In the genomic region with DNA sequence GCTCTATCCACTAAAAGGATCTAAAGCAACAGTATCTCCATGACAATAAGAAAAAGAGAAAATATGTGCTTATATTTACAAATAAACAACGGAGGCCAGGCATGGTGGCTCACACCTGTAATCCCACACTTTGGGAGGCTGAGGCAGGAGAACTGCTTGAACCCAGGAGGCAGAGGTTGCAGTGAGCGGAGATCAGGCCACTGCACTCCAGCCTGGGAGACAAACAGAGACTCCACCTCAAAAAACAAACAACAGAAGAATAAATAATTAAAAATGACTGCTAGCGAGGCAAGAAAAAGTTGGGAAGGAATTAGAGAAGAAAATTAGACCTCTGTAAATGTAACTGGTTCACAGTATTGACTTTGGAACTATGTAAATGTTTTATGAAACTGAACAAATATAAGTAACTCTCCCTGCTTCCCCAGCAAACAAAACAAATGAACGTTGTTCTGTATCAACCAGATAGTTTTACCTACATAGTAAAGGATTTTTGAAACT, we compare ENCODE assay signal across 1 cellular context.
A peak's percentile ranks its signal among the peaks of the same experiment; 100 is the strongest.
TF ChIP-seq lines count a peak whose summit lies in the region.

No MANE protein-coding gene starts in this region.

TF ChIP-seq in HepG2, 621 proteins besides CTCF, POLR2A, EP300 and RAD21 (continued from another document and continues in another):
- no peak for TF ChIP-seq CEBPB (IDR thresholded peaks at IDR 0.05; ENCODE audit: borderline replicate concordance, low read depth, low read length)
- TF ChIP-seq, protein P1, sequence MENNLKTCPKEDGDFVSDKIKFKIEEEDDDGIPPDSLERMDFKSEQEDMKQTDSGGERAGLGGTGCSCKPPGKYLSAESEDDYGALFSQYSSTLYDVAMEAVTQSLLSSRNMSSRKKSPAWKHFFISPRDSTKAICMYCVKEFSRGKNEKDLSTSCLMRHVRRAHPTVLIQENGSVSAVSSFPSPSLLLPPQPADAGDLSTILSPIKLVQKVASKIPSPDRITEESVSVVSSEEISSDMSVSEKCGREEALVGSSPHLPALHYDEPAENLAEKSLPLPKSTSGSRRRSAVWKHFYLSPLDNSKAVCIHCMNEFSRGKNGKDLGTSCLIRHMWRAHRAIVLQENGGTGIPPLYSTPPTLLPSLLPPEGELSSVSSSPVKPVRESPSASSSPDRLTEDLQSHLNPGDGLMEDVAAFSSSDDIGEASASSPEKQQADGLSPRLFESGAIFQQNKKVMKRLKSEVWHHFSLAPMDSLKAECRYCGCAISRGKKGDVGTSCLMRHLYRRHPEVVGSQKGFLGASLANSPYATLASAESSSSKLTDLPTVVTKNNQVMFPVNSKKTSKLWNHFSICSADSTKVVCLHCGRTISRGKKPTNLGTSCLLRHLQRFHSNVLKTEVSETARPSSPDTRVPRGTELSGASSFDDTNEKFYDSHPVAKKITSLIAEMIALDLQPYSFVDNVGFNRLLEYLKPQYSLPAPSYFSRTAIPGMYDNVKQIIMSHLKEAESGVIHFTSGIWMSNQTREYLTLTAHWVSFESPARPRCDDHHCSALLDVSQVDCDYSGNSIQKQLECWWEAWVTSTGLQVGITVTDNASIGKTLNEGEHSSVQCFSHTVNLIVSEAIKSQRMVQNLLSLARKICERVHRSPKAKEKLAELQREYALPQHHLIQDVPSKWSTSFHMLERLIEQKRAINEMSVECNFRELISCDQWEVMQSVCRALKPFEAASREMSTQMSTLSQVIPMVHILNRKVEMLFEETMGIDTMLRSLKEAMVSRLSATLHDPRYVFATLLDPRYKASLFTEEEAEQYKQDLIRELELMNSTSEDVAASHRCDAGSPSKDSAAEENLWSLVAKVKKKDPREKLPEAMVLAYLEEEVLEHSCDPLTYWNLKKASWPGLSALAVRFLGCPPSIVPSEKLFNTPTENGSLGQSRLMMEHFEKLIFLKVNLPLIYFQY (CRISPR knock-in tag; IDR thresholded peaks at IDR 0.05; ENCODE audit: borderline replicate concordance): no peak
- TF ChIP-seq TBX3 (IDR thresholded peaks at IDR 0.05; ENCODE audit: borderline replicate concordance): peak; percentile 81
- no peak for TF ChIP-seq SP4 (CRISPR knock-in tag; IDR thresholded peaks at IDR 0.05)
- no peak for TF ChIP-seq NFKB2 (CRISPR knock-in tag; IDR thresholded peaks at IDR 0.05; ENCODE audit: borderline replicate concordance)
- TF ChIP-seq, protein P2, sequence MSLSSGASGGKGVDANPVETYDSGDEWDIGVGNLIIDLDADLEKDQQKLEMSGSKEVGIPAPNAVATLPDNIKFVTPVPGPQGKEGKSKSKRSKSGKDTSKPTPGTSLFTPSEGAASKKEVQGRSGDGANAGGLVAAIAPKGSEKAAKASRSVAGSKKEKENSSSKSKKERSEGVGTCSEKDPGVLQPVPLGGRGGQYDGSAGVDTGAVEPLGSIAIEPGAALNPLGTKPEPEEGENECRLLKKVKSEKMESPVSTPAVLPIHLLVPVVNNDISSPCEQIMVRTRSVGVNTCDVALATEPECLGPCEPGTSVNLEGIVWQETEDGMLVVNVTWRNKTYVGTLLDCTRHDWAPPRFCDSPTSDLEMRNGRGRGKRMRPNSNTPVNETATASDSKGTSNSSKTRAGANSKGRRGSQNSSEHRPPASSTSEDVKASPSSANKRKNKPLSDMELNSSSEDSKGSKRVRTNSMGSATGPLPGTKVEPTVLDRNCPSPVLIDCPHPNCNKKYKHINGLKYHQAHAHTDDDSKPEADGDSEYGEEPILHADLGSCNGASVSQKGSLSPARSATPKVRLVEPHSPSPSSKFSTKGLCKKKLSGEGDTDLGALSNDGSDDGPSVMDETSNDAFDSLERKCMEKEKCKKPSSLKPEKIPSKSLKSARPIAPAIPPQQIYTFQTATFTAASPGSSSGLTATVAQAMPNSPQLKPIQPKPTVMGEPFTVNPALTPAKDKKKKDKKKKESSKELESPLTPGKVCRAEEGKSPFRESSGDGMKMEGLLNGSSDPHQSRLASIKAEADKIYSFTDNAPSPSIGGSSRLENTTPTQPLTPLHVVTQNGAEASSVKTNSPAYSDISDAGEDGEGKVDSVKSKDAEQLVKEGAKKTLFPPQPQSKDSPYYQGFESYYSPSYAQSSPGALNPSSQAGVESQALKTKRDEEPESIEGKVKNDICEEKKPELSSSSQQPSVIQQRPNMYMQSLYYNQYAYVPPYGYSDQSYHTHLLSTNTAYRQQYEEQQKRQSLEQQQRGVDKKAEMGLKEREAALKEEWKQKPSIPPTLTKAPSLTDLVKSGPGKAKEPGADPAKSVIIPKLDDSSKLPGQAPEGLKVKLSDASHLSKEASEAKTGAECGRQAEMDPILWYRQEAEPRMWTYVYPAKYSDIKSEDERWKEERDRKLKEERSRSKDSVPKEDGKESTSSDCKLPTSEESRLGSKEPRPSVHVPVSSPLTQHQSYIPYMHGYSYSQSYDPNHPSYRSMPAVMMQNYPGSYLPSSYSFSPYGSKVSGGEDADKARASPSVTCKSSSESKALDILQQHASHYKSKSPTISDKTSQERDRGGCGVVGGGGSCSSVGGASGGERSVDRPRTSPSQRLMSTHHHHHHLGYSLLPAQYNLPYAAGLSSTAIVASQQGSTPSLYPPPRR (CRISPR knock-in tag; IDR thresholded peaks at IDR 0.05; ENCODE audit: borderline replicate concordance): peak; percentile 78
- TF ChIP-seq, protein P3, sequence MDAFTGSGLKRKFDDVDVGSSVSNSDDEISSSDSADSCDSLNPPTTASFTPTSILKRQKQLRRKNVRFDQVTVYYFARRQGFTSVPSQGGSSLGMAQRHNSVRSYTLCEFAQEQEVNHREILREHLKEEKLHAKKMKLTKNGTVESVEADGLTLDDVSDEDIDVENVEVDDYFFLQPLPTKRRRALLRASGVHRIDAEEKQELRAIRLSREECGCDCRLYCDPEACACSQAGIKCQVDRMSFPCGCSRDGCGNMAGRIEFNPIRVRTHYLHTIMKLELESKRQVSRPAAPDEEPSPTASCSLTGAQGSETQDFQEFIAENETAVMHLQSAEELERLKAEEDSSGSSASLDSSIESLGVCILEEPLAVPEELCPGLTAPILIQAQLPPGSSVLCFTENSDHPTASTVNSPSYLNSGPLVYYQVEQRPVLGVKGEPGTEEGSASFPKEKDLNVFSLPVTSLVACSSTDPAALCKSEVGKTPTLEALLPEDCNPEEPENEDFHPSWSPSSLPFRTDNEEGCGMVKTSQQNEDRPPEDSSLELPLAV (CRISPR knock-in tag; conservative IDR thresholded peaks at IDR 0.05; ENCODE audit: low read depth): no peak
- TF ChIP-seq ZSCAN25 (CRISPR knock-in tag; IDR thresholded peaks at IDR 0.05): no peak
- TF ChIP-seq ZNF790 (CRISPR knock-in tag; IDR thresholded peaks at IDR 0.05; ENCODE audit: borderline replicate concordance): no peak
- 0 out of 2 replicates have a peak, but pooled peaks have one; percentile 45 for TF ChIP-seq ZNF34 (CRISPR knock-in tag; IDR thresholded peaks at IDR 0.05; ENCODE audit: borderline replicate concordance)
- TF ChIP-seq HOXA3 (CRISPR knock-in tag; IDR thresholded peaks at IDR 0.05): 0 out of 2 replicates have a peak, but pooled peaks have one; percentile 21
- no peak for TF ChIP-seq TBL1XR1 (IDR thresholded peaks at IDR 0.05; ENCODE audit: borderline replicate concordance, low read length, partially characterized antibody)
- TF ChIP-seq, protein P4, sequence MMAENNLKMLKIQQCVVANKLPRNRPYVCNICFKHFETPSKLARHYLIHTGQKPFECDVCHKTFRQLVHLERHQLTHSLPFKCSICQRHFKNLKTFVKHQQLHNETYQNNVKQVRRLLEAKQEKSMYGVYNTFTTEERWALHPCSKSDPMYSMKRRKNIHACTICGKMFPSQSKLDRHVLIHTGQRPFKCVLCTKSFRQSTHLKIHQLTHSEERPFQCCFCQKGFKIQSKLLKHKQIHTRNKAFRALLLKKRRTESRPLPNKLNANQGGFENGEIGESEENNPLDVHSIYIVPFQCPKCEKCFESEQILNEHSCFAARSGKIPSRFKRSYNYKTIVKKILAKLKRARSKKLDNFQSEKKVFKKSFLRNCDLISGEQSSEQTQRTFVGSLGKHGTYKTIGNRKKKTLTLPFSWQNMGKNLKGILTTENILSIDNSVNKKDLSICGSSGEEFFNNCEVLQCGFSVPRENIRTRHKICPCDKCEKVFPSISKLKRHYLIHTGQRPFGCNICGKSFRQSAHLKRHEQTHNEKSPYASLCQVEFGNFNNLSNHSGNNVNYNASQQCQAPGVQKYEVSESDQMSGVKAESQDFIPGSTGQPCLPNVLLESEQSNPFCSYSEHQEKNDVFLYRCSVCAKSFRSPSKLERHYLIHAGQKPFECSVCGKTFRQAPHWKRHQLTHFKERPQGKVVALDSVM (CRISPR knock-in tag; IDR thresholded peaks at IDR 0.05): peak; percentile 99
- peak; percentile 46; the same call in 1 of the 2 replicates for TF ChIP-seq ZSCAN9 (CRISPR knock-in tag; IDR thresholded peaks at IDR 0.05; ENCODE audit: borderline replicate concordance)
- TF ChIP-seq, protein P5, sequence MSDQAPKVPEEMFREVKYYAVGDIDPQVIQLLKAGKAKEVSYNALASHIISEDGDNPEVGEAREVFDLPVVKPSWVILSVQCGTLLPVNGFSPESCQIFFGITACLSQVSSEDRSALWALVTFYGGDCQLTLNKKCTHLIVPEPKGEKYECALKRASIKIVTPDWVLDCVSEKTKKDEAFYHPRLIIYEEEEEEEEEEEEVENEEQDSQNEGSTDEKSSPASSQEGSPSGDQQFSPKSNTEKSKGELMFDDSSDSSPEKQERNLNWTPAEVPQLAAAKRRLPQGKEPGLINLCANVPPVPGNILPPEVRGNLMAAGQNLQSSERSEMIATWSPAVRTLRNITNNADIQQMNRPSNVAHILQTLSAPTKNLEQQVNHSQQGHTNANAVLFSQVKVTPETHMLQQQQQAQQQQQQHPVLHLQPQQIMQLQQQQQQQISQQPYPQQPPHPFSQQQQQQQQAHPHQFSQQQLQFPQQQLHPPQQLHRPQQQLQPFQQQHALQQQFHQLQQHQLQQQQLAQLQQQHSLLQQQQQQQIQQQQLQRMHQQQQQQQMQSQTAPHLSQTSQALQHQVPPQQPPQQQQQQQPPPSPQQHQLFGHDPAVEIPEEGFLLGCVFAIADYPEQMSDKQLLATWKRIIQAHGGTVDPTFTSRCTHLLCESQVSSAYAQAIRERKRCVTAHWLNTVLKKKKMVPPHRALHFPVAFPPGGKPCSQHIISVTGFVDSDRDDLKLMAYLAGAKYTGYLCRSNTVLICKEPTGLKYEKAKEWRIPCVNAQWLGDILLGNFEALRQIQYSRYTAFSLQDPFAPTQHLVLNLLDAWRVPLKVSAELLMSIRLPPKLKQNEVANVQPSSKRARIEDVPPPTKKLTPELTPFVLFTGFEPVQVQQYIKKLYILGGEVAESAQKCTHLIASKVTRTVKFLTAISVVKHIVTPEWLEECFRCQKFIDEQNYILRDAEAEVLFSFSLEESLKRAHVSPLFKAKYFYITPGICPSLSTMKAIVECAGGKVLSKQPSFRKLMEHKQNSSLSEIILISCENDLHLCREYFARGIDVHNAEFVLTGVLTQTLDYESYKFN (CRISPR knock-in tag; conservative IDR thresholded peaks at IDR 0.05): peak; percentile 74
- peak; percentile 22; the same call in 1 of the 2 replicates for TF ChIP-seq NR2C2 (CRISPR knock-in tag; IDR thresholded peaks at IDR 0.05; ENCODE audit: borderline replicate concordance)
- TF ChIP-seq ZNF530 (CRISPR knock-in tag; IDR thresholded peaks at IDR 0.05; ENCODE audit: low read depth): no peak
- TF ChIP-seq ATF7-NPFF (CRISPR knock-in tag; IDR thresholded peaks at IDR 0.05; ENCODE audit: low read depth): no peak
- no peak for TF ChIP-seq ZC3H13 (CRISPR knock-in tag; IDR thresholded peaks at IDR 0.05)
- no peak for TF ChIP-seq POLR2AphosphoS5 (IDR thresholded peaks at IDR 0.05; ENCODE audit: low read depth, low read length)
- TF ChIP-seq, protein P6, sequence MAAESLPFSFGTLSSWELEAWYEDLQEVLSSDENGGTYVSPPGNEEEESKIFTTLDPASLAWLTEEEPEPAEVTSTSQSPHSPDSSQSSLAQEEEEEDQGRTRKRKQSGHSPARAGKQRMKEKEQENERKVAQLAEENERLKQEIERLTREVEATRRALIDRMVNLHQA (CRISPR knock-in tag; IDR thresholded peaks at IDR 0.05): no peak
- TF ChIP-seq HNF4A (CRISPR knock-in tag; IDR thresholded peaks at IDR 0.05): peak; percentile 42; the same call in 1 of the 2 replicates
- TF ChIP-seq HNRNPUL1 (IDR thresholded peaks at IDR 0.05; ENCODE audit: low read depth, low read length): no peak
- TF ChIP-seq, protein P7, sequence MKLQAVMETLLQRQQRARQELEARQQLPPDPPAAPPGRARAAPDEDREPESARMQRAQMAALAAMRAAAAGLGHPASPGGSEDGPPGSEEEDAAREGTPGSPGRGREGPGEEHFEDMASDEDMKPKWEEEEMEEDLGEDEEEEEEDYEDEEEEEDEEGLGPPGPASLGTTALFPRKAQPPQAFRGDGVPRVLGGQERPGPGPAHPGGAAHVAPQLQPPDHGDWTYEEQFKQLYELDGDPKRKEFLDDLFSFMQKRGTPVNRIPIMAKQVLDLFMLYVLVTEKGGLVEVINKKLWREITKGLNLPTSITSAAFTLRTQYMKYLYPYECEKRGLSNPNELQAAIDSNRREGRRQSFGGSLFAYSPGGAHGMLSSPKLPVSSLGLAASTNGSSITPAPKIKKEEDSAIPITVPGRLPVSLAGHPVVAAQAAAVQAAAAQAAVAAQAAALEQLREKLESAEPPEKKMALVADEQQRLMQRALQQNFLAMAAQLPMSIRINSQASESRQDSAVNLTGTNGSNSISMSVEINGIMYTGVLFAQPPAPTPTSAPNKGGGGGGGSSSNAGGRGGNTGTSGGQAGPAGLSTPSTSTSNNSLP (IDR thresholded peaks at IDR 0.05; ENCODE audit: low read depth, low read length): peak; percentile 73
- no peak for TF ChIP-seq NFATC3 (CRISPR knock-in tag; IDR thresholded peaks at IDR 0.05)
- no peak for TF ChIP-seq IKZF4 (CRISPR knock-in tag; IDR thresholded peaks at IDR 0.05; ENCODE audit: borderline replicate concordance, low read depth, not compliant biosample characterization)
- TF ChIP-seq ZNF501 (CRISPR knock-in tag; IDR thresholded peaks at IDR 0.05): no peak
- TF ChIP-seq, protein P8, sequence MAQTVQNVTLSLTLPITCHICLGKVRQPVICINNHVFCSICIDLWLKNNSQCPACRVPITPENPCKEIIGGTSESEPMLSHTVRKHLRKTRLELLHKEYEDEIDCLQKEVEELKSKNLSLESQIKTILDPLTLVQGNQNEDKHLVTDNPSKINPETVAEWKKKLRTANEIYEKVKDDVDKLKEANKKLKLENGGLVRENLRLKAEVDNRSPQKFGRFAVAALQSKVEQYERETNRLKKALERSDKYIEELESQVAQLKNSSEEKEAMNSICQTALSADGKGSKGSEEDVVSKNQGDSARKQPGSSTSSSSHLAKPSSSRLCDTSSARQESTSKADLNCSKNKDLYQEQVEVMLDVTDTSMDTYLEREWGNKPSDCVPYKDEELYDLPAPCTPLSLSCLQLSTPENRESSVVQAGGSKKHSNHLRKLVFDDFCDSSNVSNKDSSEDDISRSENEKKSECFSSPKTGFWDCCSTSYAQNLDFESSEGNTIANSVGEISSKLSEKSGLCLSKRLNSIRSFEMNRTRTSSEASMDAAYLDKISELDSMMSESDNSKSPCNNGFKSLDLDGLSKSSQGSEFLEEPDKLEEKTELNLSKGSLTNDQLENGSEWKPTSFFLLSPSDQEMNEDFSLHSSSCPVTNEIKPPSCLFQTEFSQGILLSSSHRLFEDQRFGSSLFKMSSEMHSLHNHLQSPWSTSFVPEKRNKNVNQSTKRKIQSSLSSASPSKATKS (CRISPR knock-in tag; IDR thresholded peaks at IDR 0.05): no peak
- TF ChIP-seq GLI4 (CRISPR knock-in tag; IDR thresholded peaks at IDR 0.05; ENCODE audit: borderline replicate concordance): no peak
